ENCODE assay signal across 20 cellular contexts in genomic region chr3:12900885-12901411, GRCh38.
"Had no signal": no experiment of that assay in that cellular context is flagged by ENCODE, and none has a peak within 500 bp of the region (broad histone marks: within the 10 kb centered on the region; RNA-seq: fewer than 3 reads in every experiment).

No MANE protein-coding gene starts in this region.

- DNase-seq: activated B cell treated with CpG ODN at 0.5 μM for 24 hours; activated CD4-positive, alpha-beta memory T cell treated with anti-CD3 and anti-CD28 coated beads, Interleukin-2, amount 10 ng/mL, durations not matched to agents 7 days and 5 days; activated CD4-positive, alpha-beta T cell treated with anti-CD3 and anti-CD28 coated beads for 48 hours; activated naive CD4-positive, alpha-beta T cell treated with anti-CD3 and anti-CD28 coated beads for 36 hours; activated naive CD8-positive, alpha-beta T cell treated with anti-CD3 and anti-CD28 coated beads, Interleukin-2, amount 50 U/mL, for 24 hours; activated T-cell treated with anti-CD3 and anti-CD28 coated beads, Interleukin-2, amount 50 U/mL, for 1 hour; anterior cingulate cortex; central memory CD4-positive, alpha-beta T cell; effector CD4-positive, alpha-beta T cell; sigmoid colon; stimulated activated CD4-positive, alpha-beta T cell treated with anti-CD3 and anti-CD28 coated beads, Interleukin-4, amount 100 ng/mL, for 4 hours; stimulated activated naive CD4-positive, alpha-beta T cell treated with Interleukin-2 at 50 U/mL for 16 hours; SW 1271 had no signal

- H3K27ac ChIP-seq: coronary artery, esophagus muscularis mucosa, hepatocyte, prostate gland, sigmoid colon, vagina had no signal

- H3K27me3 Mint-ChIP-seq: activated B cell treated with CpG ODN at 0.5 μM for 24 hours; activated CD4-positive, alpha-beta memory T cell treated with anti-CD3 and anti-CD28 coated beads, Interleukin-2, amount 10 ng/mL, durations not matched to agents 7 days and 5 days; activated naive CD8-positive, alpha-beta T cell treated with anti-CD3 and anti-CD28 coated beads, Interleukin-2, amount 50 U/mL, for 24 hours; brain had no signal

- H3K9me3 ChIP-seq: esophagus muscularis mucosa, prostate gland, sigmoid colon, tibial nerve, vagina had no signal

- H3K27ac Mint-ChIP-seq: activated CD4-positive, alpha-beta memory T cell treated with anti-CD3 and anti-CD28 coated beads, Interleukin-2, amount 10 ng/mL, durations not matched to agents 7 days and 5 days; activated naive CD4-positive, alpha-beta T cell treated with anti-CD3 and anti-CD28 coated beads for 36 hours; activated naive CD8-positive, alpha-beta T cell treated with anti-CD3 and anti-CD28 coated beads, Interleukin-2, amount 50 U/mL, for 24 hours had no signal

- H3K4me2 ChIP-seq: hepatocyte had no signal

- H2AFZ ChIP-seq: hepatocyte had no signal

- H3K4me1 Mint-ChIP-seq: activated naive CD8-positive, alpha-beta T cell treated with anti-CD3 and anti-CD28 coated beads, Interleukin-2, amount 50 U/mL, for 24 hours had no signal

- H3K27me3 ChIP-seq: esophagus muscularis mucosa, hepatocyte, sigmoid colon, tibial nerve, vagina had no signal

- ATAC-seq: activated naive CD8-positive, alpha-beta T cell treated with anti-CD3 and anti-CD28 coated beads, Interleukin-2, amount 50 U/mL, for 24 hours had no signal

- H3K4me1 ChIP-seq: prostate gland, sigmoid colon had no signal

- H3K9me3 Mint-ChIP-seq: activated B cell treated with CpG ODN at 0.5 μM for 24 hours; activated CD4-positive, alpha-beta memory T cell treated with anti-CD3 and anti-CD28 coated beads, Interleukin-2, amount 10 ng/mL, durations not matched to agents 7 days and 5 days; activated naive CD4-positive, alpha-beta T cell treated with anti-CD3 and anti-CD28 coated beads for 36 hours; activated naive CD8-positive, alpha-beta T cell treated with anti-CD3 and anti-CD28 coated beads, Interleukin-2, amount 50 U/mL, for 24 hours; brain had no signal

- H3K79me2 ChIP-seq: hepatocyte had no signal

- H3K4me3 ChIP-seq: coronary artery, esophagus muscularis mucosa, hepatocyte, prostate gland, sigmoid colon, tibial nerve, vagina had no signal

- H3K4me3 Mint-ChIP-seq: activated B cell treated with CpG ODN at 0.5 μM for 24 hours; activated CD4-positive, alpha-beta memory T cell treated with anti-CD3 and anti-CD28 coated beads, Interleukin-2, amount 10 ng/mL, durations not matched to agents 7 days and 5 days; activated naive CD4-positive, alpha-beta T cell treated with anti-CD3 and anti-CD28 coated beads for 36 hours; activated naive CD8-positive, alpha-beta T cell treated with anti-CD3 and anti-CD28 coated beads, Interleukin-2, amount 50 U/mL, for 24 hours; brain had no signal
